1 cellular context compared by ENCODE assay signal in genomic region chr1:115114308-115114707, GRCh38.
TF ChIP-seq lines count a peak whose summit lies in the region.

No MANE protein-coding gene starts in this region.

TF ChIP-seq in Ishikawa, 13 proteins besides CTCF, POLR2A, EP300 and RAD21 (continued from another document):
- TF ChIP-seq TEAD4 (IDR thresholded peaks at IDR 0.05), result 0 out of 2 replicates have a peak, but pooled peaks have one; percentile 14
- TF ChIP-seq NFIC (IDR thresholded peaks at IDR 0.05), result peak; percentile 75
